24 cellular contexts compared by ENCODE assay signal in genomic region chr9:32414856-32415255, GRCh38.
"Had no signal": no experiment of that assay in that cellular context is flagged by ENCODE, and none has a peak within 500 bp of the region (broad histone marks: within the 10 kb centered on the region; RNA-seq: fewer than 3 reads in every experiment).

No MANE protein-coding gene starts in this region.

- DNase-seq: dermis blood vessel endothelial cell; effector memory CD4-positive, alpha-beta T cell; foreskin keratinocyte; heart left ventricle; kidney; natural killer cell; occipital lobe; ovary; posterior cingulate gyrus; psoas muscle; retina; right lobe of liver; small intestine; stimulated activated CD4-positive, alpha-beta T cell treated with anti-CD3 and anti-CD28 coated beads, Interleukin-15, amount 100 ng/mL, for 24 hours; stimulated activated CD4-positive, alpha-beta T cell treated with anti-CD3 and anti-CD28 coated beads, Interleukin-2, amount 100 ng/mL, for 48 hours; stimulated activated naive B cell treated with anti-CD40 and anti-IgM and Interleukin-4, amounts not matched to agents 10 μg/mL and 1 μg/mL and 100 μg/mL, for 72 hours; tibial artery had no signal

- H3K4me1 ChIP-seq: esophagus muscularis mucosa, foreskin keratinocyte, gastroesophageal sphincter, heart left ventricle, psoas muscle, suprapubic skin, tibial artery had no signal

- H3K9me3 ChIP-seq: esophagus muscularis mucosa, gastroesophageal sphincter, heart left ventricle, ovary, psoas muscle, right lobe of liver, suprapubic skin, tibial artery had no signal

- H3K27ac ChIP-seq: coronary artery, esophagus muscularis mucosa, foreskin keratinocyte, gastroesophageal sphincter, heart left ventricle, hepatocyte, ovary, psoas muscle, right lobe of liver, suprapubic skin, tibial artery had no signal

- H3K4me3 ChIP-seq: coronary artery, esophagus muscularis mucosa, gastroesophageal sphincter, heart left ventricle, hepatocyte, lung, ovary, psoas muscle, right lobe of liver, suprapubic skin, tibial artery had no signal

- ATAC-seq: foreskin keratinocyte; gastroesophageal sphincter; heart left ventricle; left lobe of liver; natural killer cell; psoas muscle; right lobe of liver; stimulated activated naive B cell treated with anti-CD40 and anti-IgM and Interleukin-4, amounts not matched to agents 10 μg/mL and 1 μg/mL and 100 μg/mL, for 72 hours had no signal

- H3K27me3 ChIP-seq: esophagus muscularis mucosa, foreskin keratinocyte, gastroesophageal sphincter, heart left ventricle, hepatocyte, ovary, right lobe of liver, suprapubic skin, tibial artery had no signal
